ENCODE assay signal across 10 cellular contexts in the genomic region with DNA sequence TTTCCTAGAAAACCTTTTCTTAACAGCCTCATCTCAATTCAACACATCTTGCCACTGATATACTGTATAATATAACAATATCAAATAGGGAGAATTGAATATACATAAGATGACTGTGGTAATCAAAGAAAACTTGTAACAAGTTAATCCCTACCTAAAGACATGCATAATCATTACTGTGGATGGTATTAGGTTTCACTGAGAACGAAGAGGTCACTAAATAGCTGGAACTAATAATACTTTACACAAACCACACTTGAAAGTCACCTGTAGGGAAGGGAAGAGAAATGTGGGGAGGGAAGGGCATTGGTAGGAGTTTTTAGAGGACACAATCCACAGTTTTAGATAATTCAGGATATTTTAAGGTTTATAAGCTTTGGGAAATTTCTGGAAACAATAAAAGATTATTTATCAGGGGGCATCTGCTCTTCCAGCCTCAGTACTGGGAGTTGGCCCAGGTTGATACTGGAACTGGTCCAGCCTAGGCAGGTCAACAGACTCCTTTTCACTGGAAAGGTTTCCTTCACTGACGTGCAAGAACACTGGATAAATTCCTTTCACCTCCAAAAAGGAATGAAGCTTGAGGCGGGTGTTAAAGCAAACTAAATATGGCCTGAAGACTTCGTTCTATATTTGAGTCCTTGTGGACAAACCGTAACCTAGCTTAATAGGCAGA. TPM values are rescaled to one million over a fixed set of nuclear protein-coding genes. Genes with fewer than 3 reads are reported as not detected.
"Had no signal": no experiment of that assay in that cellular context is flagged by ENCODE, and none has a peak within 500 bp of the region (broad histone marks: within the 10 kb centered on the region; RNA-seq: fewer than 3 reads in every experiment).

No MANE protein-coding gene starts in this region.

- H3K9me3 Mint-ChIP-seq: activated CD4-positive, alpha-beta T cell treated with anti-CD3 and anti-CD28 coated beads, Interleukin-2, amount 10 ng/mL, durations not matched to agents 7 days and 5 days; activated naive CD4-positive, alpha-beta T cell treated with anti-CD3 and anti-CD28 coated beads for 36 hours; activated T-helper 17 cell treated with anti-CD3 and anti-CD28 coated beads, Interleukin-2, amount 50 U/mL, for 72 hours; memory B cell; naive thymus-derived CD4-positive, alpha-beta T cell; stimulated activated effector memory CD8-positive, alpha-beta T cell treated with anti-CD3 and anti-CD28 coated beads, Interleukin-12 subunit alpha, Interleukin-12 subunit beta, amount 100 ng/mL, for 72 hours had no signal

- H3K4me1 Mint-ChIP-seq: memory B cell had no signal

- ATAC-seq: activated T-helper 17 cell treated with anti-CD3 and anti-CD28 coated beads, Interleukin-2, amount 50 U/mL, for 72 hours; gastroesophageal sphincter; left lung; mucosa of descending colon; naive thymus-derived CD4-positive, alpha-beta T cell; stimulated activated effector memory CD8-positive, alpha-beta T cell treated with anti-CD3 and anti-CD28 coated beads, Interleukin-12 subunit alpha, Interleukin-12 subunit beta, amount 100 ng/mL, for 72 hours had no signal

- DNase-seq: activated CD4-positive, alpha-beta T cell treated with anti-CD3 and anti-CD28 coated beads, Interleukin-2, amount 10 ng/mL, durations not matched to agents 7 days and 5 days; activated naive CD4-positive, alpha-beta T cell treated with anti-CD3 and anti-CD28 coated beads for 36 hours; left lung; mucosa of descending colon; naive thymus-derived CD4-positive, alpha-beta T cell had no signal

- H3K27me3 Mint-ChIP-seq: activated CD4-positive, alpha-beta T cell treated with anti-CD3 and anti-CD28 coated beads, Interleukin-2, amount 10 ng/mL, durations not matched to agents 7 days and 5 days; activated T-helper 17 cell treated with anti-CD3 and anti-CD28 coated beads, Interleukin-2, amount 50 U/mL, for 72 hours had no signal

- H3K36me3 Mint-ChIP-seq: memory B cell; naive thymus-derived CD4-positive, alpha-beta T cell; stimulated activated effector memory CD8-positive, alpha-beta T cell treated with anti-CD3 and anti-CD28 coated beads, Interleukin-12 subunit alpha, Interleukin-12 subunit beta, amount 100 ng/mL, for 72 hours had no signal

- H3K4me3 Mint-ChIP-seq: activated CD4-positive, alpha-beta T cell treated with anti-CD3 and anti-CD28 coated beads, Interleukin-2, amount 10 ng/mL, durations not matched to agents 7 days and 5 days; activated naive CD4-positive, alpha-beta T cell treated with anti-CD3 and anti-CD28 coated beads for 36 hours; activated T-helper 17 cell treated with anti-CD3 and anti-CD28 coated beads, Interleukin-2, amount 50 U/mL, for 72 hours; memory B cell; naive thymus-derived CD4-positive, alpha-beta T cell; stimulated activated effector memory CD8-positive, alpha-beta T cell treated with anti-CD3 and anti-CD28 coated beads, Interleukin-12 subunit alpha, Interleukin-12 subunit beta, amount 100 ng/mL, for 72 hours had no signal

- H3K27ac Mint-ChIP-seq: activated CD4-positive, alpha-beta T cell treated with anti-CD3 and anti-CD28 coated beads, Interleukin-2, amount 10 ng/mL, durations not matched to agents 7 days and 5 days; activated naive CD4-positive, alpha-beta T cell treated with anti-CD3 and anti-CD28 coated beads for 36 hours; activated T-helper 17 cell treated with anti-CD3 and anti-CD28 coated beads, Interleukin-2, amount 50 U/mL, for 72 hours; memory B cell; stimulated activated effector memory CD8-positive, alpha-beta T cell treated with anti-CD3 and anti-CD28 coated beads, Interleukin-12 subunit alpha, Interleukin-12 subunit beta, amount 100 ng/mL, for 72 hours had no signal

RNA-seq across cellular contexts. Expression of a gene that starts 44.0 kb away (rescaled TPM):
- total RNA-seq: ascending aorta had no signal
